ENCODE assay signal across 12 cellular contexts in the genomic region with DNA sequence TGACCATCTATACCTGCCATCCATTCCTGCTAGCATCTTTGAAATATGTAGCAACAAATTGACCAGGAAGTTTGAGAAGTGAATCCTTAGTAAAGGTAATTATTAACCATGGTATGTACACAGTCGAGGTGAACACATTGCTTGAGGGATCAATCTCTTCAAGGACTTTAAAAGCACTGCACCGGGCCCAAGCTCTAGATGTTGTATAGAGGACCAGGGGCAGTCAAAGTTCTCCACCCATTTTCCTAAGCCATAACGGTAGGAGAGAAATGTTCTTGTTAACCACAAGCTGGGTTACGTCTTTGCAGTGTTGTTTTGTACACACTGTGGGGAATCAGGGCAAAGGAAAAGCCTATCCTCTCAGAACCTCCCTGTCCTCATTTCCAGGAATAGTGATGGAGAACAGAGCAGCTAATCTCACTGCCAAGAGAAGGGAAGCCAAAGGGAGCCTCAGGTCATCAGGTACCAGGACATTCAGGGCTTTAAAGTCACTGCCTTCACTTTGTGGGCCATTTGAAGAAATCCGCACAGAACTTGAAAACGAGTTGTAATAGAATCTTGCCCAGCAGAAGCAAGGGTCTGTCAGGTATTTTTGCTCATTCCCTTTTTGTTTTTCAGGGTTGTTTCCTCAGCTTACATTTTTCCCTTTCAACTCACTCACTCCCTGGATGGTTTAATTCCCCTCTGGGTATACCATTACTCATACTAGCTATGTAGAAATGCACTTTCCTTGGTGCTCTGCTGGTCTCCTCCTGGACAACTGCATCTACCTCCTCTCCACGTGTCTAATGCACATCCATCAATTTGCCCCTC. TPM values are rescaled to one million over a fixed set of nuclear protein-coding genes. Genes with fewer than 3 reads are reported as not detected.
DNase-seq lines count a peak whose midpoint lies in the region; ATAC-seq, FAIRE-seq and TF ChIP-seq lines count a peak whose summit lies in the region.
"Had no signal": no experiment of that assay in that cellular context is flagged by ENCODE, and none has a peak within 500 bp of the region (broad histone marks: within the 10 kb centered on the region; RNA-seq: fewer than 3 reads in every experiment).

No MANE protein-coding gene starts in this region.

- H3K36me3 ChIP-seq in Caco-2 (ENCODE audit: control insufficient read depth, insufficient read depth, low read length) (no peaks in the 10 kb centered on the region), pancreas (no peaks in the 10 kb centered on the region), Peyer's patch (no peaks in the 10 kb centered on the region)
- H3K36me3 ChIP-seq: WERI-Rb-1 had no signal

- H3K4me1 ChIP-seq in Caco-2 (peaks cover 28% of the 10 kb centered on the region), pancreas (peaks cover 7 to 19% (median 18%) of the 10 kb centered on the region in 3 donors), Peyer's patch (peaks cover 0 to 9% (median 0%) of the 10 kb centered on the region in 4 donors)

- 41 to 48% methylated on average over 7 of the region's 7 CpGs for WGBS in pancreas, 2 donors

- intact Hi-C loops in Caco-2 (cut with micrococcal nuclease; ENCODE audit: unreplicated experiment) (loop anchor here (2.0 kb wide), 2 partner anchors 18 to 60 kb away; a partner anchor contains a TSS), pancreas (cut with DNase I) (no loop called here)

- no peak overlapping the region for H3K4me3 ChIP-seq in Caco-2 (ENCODE audit: low read depth, low read length)
- H3K4me3 ChIP-seq in fibroblast of mammary gland (ENCODE audit: control insufficient read depth, low read depth, low read length), result no peak overlapping the region
- H3K4me3 ChIP-seq in pancreas, result no peak overlapping the region
- no peak overlapping the region for H3K4me3 ChIP-seq in Peyer's patch
- H3K4me3 ChIP-seq: lung had no signal

- H3K27ac Mint-ChIP-seq in Caco-2 (ENCODE audit: unreplicated experiment), result peak overlapping the region; percentile 77

- no peaks in the 10 kb centered on the region for H3K9me3 Mint-ChIP-seq in Caco-2 (ENCODE audit: unreplicated experiment)

- H3K4me3 Mint-ChIP-seq in Caco-2 (ENCODE audit: unreplicated experiment), result no peak overlapping the region

- FAIRE-seq in pancreas (lab: Jason Lieb, UNC), result no peak

- peak overlapping the region in 2 of 4 donors; percentile 56 to 58 for H3K27ac ChIP-seq in pancreas
- H3K27ac ChIP-seq in Peyer's patch, result peak overlapping the region in 1 of 4 donors; percentile 4
- H3K27ac ChIP-seq: WERI-Rb-1 had no signal

- BruUV-seq in Caco-2 (replicated peaks; lab: Mats Ljungman, UMichigan), result no TSS peak

- CTCF ChIA-PET in Caco-2 (lab: Charles Lee), result interaction anchor here (0.6 to 1.2 kb wide), 4 partner anchors 23 to 158 kb away, joined by 3 to 5 read pairs (median 4); a partner anchor contains a TSS

- no peak for TF ChIP-seq CTCF in Caco-2 (IDR thresholded peaks at IDR 0.05; ENCODE audit: insufficient read depth in 1 of 2, low read depth in 1 of 2, low read length in 1 of 2, severe bottlenecking in 1 of 2, unreplicated experiment in 1 of 2)
- TF ChIP-seq CTCF in fibroblast of mammary gland (conservative IDR thresholded peaks at IDR 0.05; ENCODE audit: control insufficient read depth, insufficient read depth, low read depth, low read length), result no peak
- no peak for TF ChIP-seq CTCF in pancreas (IDR thresholded peaks at IDR 0.05)
- TF ChIP-seq CTCF in Peyer's patch (IDR thresholded peaks at IDR 0.05), result no peak

- H3K27me3 ChIP-seq in Caco-2 (replicated peaks; ENCODE audit: control insufficient read depth, insufficient read depth, low read length), result no peaks in the 10 kb centered on the region
- no peaks in the 10 kb centered on the region for H3K27me3 ChIP-seq in pancreas
- no peaks in the 10 kb centered on the region for H3K27me3 ChIP-seq in Peyer's patch

- POLR2A ChIA-PET in Caco-2 (lab: Charles Lee), result interaction anchor here (1.4 kb wide), 1 partner anchor 60 kb away, joined by 5 read pairs; a partner anchor contains a TSS

- no peaks in the 10 kb centered on the region for H3K36me3 Mint-ChIP-seq in Caco-2 (ENCODE audit: insufficient read depth, unreplicated experiment)

- no peak for TF ChIP-seq POLR2A in Peyer's patch (IDR thresholded peaks at IDR 0.05)

- peak; percentile 94 to 99 (median 98) for ATAC-seq in pancreas

- peak; percentile 51 for DNase-seq in Caco-2
- DNase-seq in HuH-7 (ENCODE audit: low spot score), result peak; percentile 77
- DNase-seq in fibroblast of mammary gland (ENCODE audit: low read depth), result peak; percentile 29
- peak in 2 of 6 donors; percentile 14 to 30 for DNase-seq in pancreas
- DNase-seq in NCI-H1092 treated with DMSO at 0.1 percent for 48 hours (lab: John Stamatoyannopoulos, UW), result no peak
- DNase-seq in activated T-cell treated with anti-CD3 and anti-CD28 coated beads for 4 hours, result no peak
- DNase-seq in NCI-H446 treated with DMSO at 0.1 percent for 48 hours (lab: John Stamatoyannopoulos, UW), result no peak
- no peak for DNase-seq in Peyer's patch
- DNase-seq: activated CD8-positive, alpha-beta memory T cell treated with anti-CD3 and anti-CD28 coated beads for 24 hours; DMS153; WERI-Rb-1 had no signal

- H3K27me3 Mint-ChIP-seq in Caco-2 (ENCODE audit: insufficient read depth, unreplicated experiment), result no peaks in the 10 kb centered on the region

- H3K9me3 ChIP-seq in Caco-2, result no peaks in the 10 kb centered on the region
- H3K9me3 ChIP-seq in pancreas, result no peaks in the 10 kb centered on the region
- H3K9me3 ChIP-seq in Peyer's patch, result no peaks in the 10 kb centered on the region

- H3K4me1 Mint-ChIP-seq in Caco-2 (ENCODE audit: low read depth, unreplicated experiment), result peaks cover 33% of the 10 kb centered on the region

RNA-seq across cellular contexts. Expression of a gene that starts 5.3 kb away (rescaled TPM):
- total RNA-seq in Caco-2 (2022) (26.8 and 27.9 TPM in 2 replicates), pancreas (10 to 100 TPM in 1 of 6 donors, 1 to 10 TPM in 5; 4.3 to 11.0 (median 5.3) TPM), Peyer's patch (10 to 100 TPM in 2 of 4 donors, 1 to 10 TPM in 2; 6.1 to 17.3 (median 9.3) TPM)
- 1 to 10 TPM; 3.6 to 8.1 TPM for polyA plus RNA-seq in pancreas

RNA-seq across cellular contexts. Expression of a gene that starts 22.7 kb away (rescaled TPM):
- 0.49 and 0.79 TPM in 2 replicates for total RNA-seq in Caco-2 (2022)
- total RNA-seq in pancreas, result 1 to 10 TPM in 2 of 6 donors, under 1 TPM in 4; 0.37 to 1.6 (median 0.55) TPM
- polyA plus RNA-seq in pancreas, result 1 to 10 TPM; 1.0 to 1.4 TPM
- not detected for total RNA-seq in Peyer's patch

Comparison
In these comparisons a context has a peak if more than half of its experiments do, and no peak if none do; other contexts are left out.
1. DNase-seq: peak in Caco-2 (2 of 2), HuH-7 (single experiment) and fibroblast of mammary gland (single experiment); none in NCI-H1092 treated with DMSO at 0.1 percent for 48 hours (single experiment), activated T-cell treated with anti-CD3 and anti-CD28 coated beads for 4 hours (single experiment), NCI-H446 treated with DMSO at 0.1 percent for 48 hours (single experiment) and Peyer's patch (0 of 3).